In the genomic region with DNA sequence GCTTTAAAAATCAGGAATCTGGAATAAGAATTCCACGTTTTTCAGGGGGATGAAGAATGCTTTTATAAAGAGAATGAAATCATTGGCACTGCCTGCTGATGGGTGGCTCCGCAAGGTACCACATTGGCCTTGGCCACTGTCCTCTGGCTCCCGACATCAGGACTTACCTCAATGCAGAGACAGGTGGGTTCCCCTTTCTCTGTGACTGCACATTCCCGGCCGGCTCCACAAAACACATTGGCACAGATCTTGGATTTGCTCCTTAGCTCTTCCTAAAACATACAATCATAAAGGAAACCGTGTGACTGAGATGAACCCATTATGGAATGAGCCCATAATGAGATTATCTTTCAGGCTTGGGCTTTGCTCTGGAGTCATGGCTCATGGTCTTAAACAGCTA, we compare ENCODE assay signal across 23 cellular contexts. TPM values are rescaled to one million over a fixed set of nuclear protein-coding genes. Genes with fewer than 3 reads are reported as not detected.
DNase-seq lines count a peak whose midpoint lies in the region; ATAC-seq and TF ChIP-seq lines count a peak whose summit lies in the region.
"Had no signal": no experiment of that assay in that cellular context is flagged by ENCODE, and none has a peak within 500 bp of the region (broad histone marks: within the 10 kb centered on the region; RNA-seq: fewer than 3 reads in every experiment).

No MANE protein-coding gene starts in this region.

- whole genome bisulfite sequencing in heart left ventricle, 4 donors, result 79 to 86% (median 82%) methylated on average over 6 of the region's 6 CpGs

- H3K27ac ChIP-seq in heart left ventricle (peak overlapping the region in 11 of 12 donors; percentile 2 to 90 (median 80)), PC-9 (no peak overlapping the region)
- H3K27ac ChIP-seq: HL-60 had no signal

- no peak overlapping the region for H3K9ac ChIP-seq in Loucy (ENCODE audit: low read depth, low read length, poor library complexity, severe bottlenecking)
- H3K9ac ChIP-seq: SK-N-SH had no signal

- POLR2A ChIA-PET in PC-9 (lab: Charles Lee; ENCODE audit: unreplicated experiment), result no interaction called here

- no peaks in the 10 kb centered on the region for H4K20me1 ChIP-seq in Loucy (ENCODE audit: insufficient read depth, low read length, poor library complexity, severe bottlenecking)
- H4K20me1 ChIP-seq in PC-9 (ENCODE audit: insufficient read depth), result no peaks in the 10 kb centered on the region

- H3K36me3 Mint-ChIP-seq in brain (peaks cover 40% of the 10 kb centered on the region), neural crest cell (ENCODE audit: low read depth) (peaks cover 12% of the 10 kb centered on the region), type B pancreatic cell (peaks cover 26% of the 10 kb centered on the region)
- H3K36me3 Mint-ChIP-seq: CD4-positive, alpha-beta memory T cell; IgD-negative memory B cell had no signal

- CTCF ChIA-PET in PC-9 (lab: Charles Lee), result no interaction called here

- peaks cover 0 to 2% (median 0%) of the 10 kb centered on the region in 5 experiments for H3K9me3 Mint-ChIP-seq in brain
- H3K9me3 Mint-ChIP-seq in neural crest cell, result no peaks in the 10 kb centered on the region
- no peaks in the 10 kb centered on the region for H3K9me3 Mint-ChIP-seq in type B pancreatic cell
- H3K9me3 Mint-ChIP-seq: CD4-positive, alpha-beta memory T cell; IgD-negative memory B cell had no signal

- H3K79me2 ChIP-seq in Loucy (ENCODE audit: insufficient read depth, low read length) (no peaks in the 10 kb centered on the region), PC-9 (ENCODE audit: low read depth) (no peaks in the 10 kb centered on the region)

- H3K27me3 Mint-ChIP-seq in brain, result no peaks in the 10 kb centered on the region
- no peaks in the 10 kb centered on the region for H3K27me3 Mint-ChIP-seq in neural crest cell (ENCODE audit: low read depth)
- H3K27me3 Mint-ChIP-seq in type B pancreatic cell, result no peaks in the 10 kb centered on the region

- peaks cover 52% of the 10 kb centered on the region for H3K4me1 Mint-ChIP-seq in brain
- H3K4me1 Mint-ChIP-seq in neural crest cell, result peaks cover 44% of the 10 kb centered on the region
- H3K4me1 Mint-ChIP-seq in type B pancreatic cell (ENCODE audit: unreplicated experiment), result peaks cover 27% of the 10 kb centered on the region

- BruUV-seq in PC-9 (replicated peaks; lab: Mats Ljungman, UMichigan), result no TSS peak

- no peaks in the 10 kb centered on the region for H3K9me3 ChIP-seq in heart left ventricle
- no peaks in the 10 kb centered on the region for H3K9me3 ChIP-seq in Loucy (ENCODE audit: insufficient read depth, low read depth, low read length)
- no peaks in the 10 kb centered on the region for H3K9me3 ChIP-seq in PC-9 (ENCODE audit: insufficient read depth, low read depth)
- H3K9me3 ChIP-seq: MG63, SK-N-SH had no signal

- no peak overlapping the region for H3K4me3 ChIP-seq in heart left ventricle
- no peak overlapping the region for H3K4me3 ChIP-seq in Loucy (ENCODE audit: low read length, poor library complexity, severe bottlenecking)
- H3K4me3 ChIP-seq in PC-9, result no peak overlapping the region
- H3K4me3 ChIP-seq: MG63 had no signal

- TF ChIP-seq CTCF in heart left ventricle (IDR thresholded peaks at IDR 0.05) (no peak), Loucy (conservative IDR thresholded peaks at IDR 0.05; ENCODE audit: low read length) (no peak), brain (conservative IDR thresholded peaks at IDR 0.05) (no peak), neural crest cell (conservative IDR thresholded peaks at IDR 0.05) (no peak), PC-9 (conservative IDR thresholded peaks at IDR 0.05) (no peak), type B pancreatic cell (conservative IDR thresholded peaks at IDR 0.05) (no peak)

- H3K27ac Mint-ChIP-seq in brain, result peak overlapping the region in 3 of 5 experiments; percentile 95 to 98 (median 97)
- H3K27ac Mint-ChIP-seq in neural crest cell (ENCODE audit: unreplicated experiment), result peak overlapping the region; percentile 9
- H3K27ac Mint-ChIP-seq in type B pancreatic cell, result no peak overlapping the region
- H3K27ac Mint-ChIP-seq: CD4-positive, alpha-beta memory T cell; IgD-negative memory B cell had no signal

- H3K4me1 ChIP-seq in heart left ventricle, result peaks cover 16 to 71% (median 50%) of the 10 kb centered on the region in 12 donors
- H3K4me1 ChIP-seq in Loucy (ENCODE audit: insufficient read depth, low read length, poor library complexity, severe bottlenecking), result peaks cover 12% of the 10 kb centered on the region
- peaks cover 11% of the 10 kb centered on the region for H3K4me1 ChIP-seq in PC-9 (replicated peaks; ENCODE audit: insufficient read depth)

- intact Hi-C loops in heart left ventricle (cut with DNase I) (loop anchor here (2.0 to 10.0 kb wide), 14 partner anchors 37 to 521 kb away; a partner anchor contains a TSS), Right ventricle myocardium superior (cut with DNase I) (loop anchor here (5.0 kb wide), 2 partner anchors 92 to 173 kb away; no protein-coding TSS in a partner anchor), PC-9 (cut with micrococcal nuclease; ENCODE audit: unreplicated experiment) (loop anchor here (2.0 to 10.0 kb wide), 3 partner anchors 321 to 1531 kb away; a partner anchor contains a TSS)

- no peaks in the 10 kb centered on the region for H3K9me2 ChIP-seq in Loucy (replicated peaks; ENCODE audit: low read depth, low read length)
- H3K9me2 ChIP-seq in PC-9 (ENCODE audit: insufficient read depth), result no peaks in the 10 kb centered on the region
- H3K9me2 ChIP-seq: SK-N-SH had no signal

- TF ChIP-seq POLR2A in heart left ventricle (IDR thresholded peaks at IDR 0.05), result no peak

- ATAC-seq in heart left ventricle (no peak), Right ventricle myocardium superior (ENCODE audit: poor library complexity) (no peak), HG03521 (IDR thresholded peaks at IDR 0.05; ENCODE audit: unreplicated experiment) (no peak)

- H2AFZ ChIP-seq in Loucy (ENCODE audit: low read length) (peak overlapping the region; percentile 97; the same call in 1 of the 2 replicates), PC-9 (no peak overlapping the region)

- peaks cover 0 to 39% (median 22%) of the 10 kb centered on the region in 9 donors for H3K36me3 ChIP-seq in heart left ventricle
- H3K36me3 ChIP-seq in Loucy (ENCODE audit: insufficient read depth, low read length), result no peaks in the 10 kb centered on the region
- peaks cover under 1% of the 10 kb centered on the region; the same call in 1 of the 2 replicates for H3K36me3 ChIP-seq in PC-9 (ENCODE audit: low read depth)

- H3F3A ChIP-seq in Loucy (ENCODE audit: low read depth), result no peaks in the 10 kb centered on the region
- no peaks in the 10 kb centered on the region for H3F3A ChIP-seq in PC-9 (ENCODE audit: insufficient read depth, low read depth)

- H3K4me2 ChIP-seq in Loucy (ENCODE audit: low read depth, low read length, poor library complexity, severe bottlenecking) (no peak overlapping the region), PC-9 (no peak overlapping the region)
- H3K4me2 ChIP-seq: SK-N-SH had no signal

- H3K27me3 ChIP-seq in heart left ventricle (no peaks in the 10 kb centered on the region), Loucy (ENCODE audit: insufficient read depth, low read length, poor library complexity, severe bottlenecking) (no peaks in the 10 kb centered on the region), PC-9 (ENCODE audit: insufficient read depth, low read depth) (no peaks in the 10 kb centered on the region)
- H3K27me3 ChIP-seq: MG63 had no signal

- H3K4me3 Mint-ChIP-seq in brain (no peak overlapping the region), neural crest cell (no peak overlapping the region), type B pancreatic cell (no peak overlapping the region)

- DNase-seq in heart left ventricle (no peak), Right ventricle myocardium superior (no peak), neural crest cell (ENCODE audit: low read depth, low spot score) (no peak), PC-9 (no peak), type B pancreatic cell (ENCODE audit: extremely low spot score, unreplicated experiment) (no peak)
- DNase-seq: 8988T; CD4-positive, alpha-beta memory T cell; DMS153; GF-D8; Karpas-422; MG63; NCI-H1105; NCI-H2081; NCI-H2171 treated with DMSO at 0.1 percent for 48 hours; NCI-H446; NCI-H69; SHP77 treated with DMSO at 0.1 percent for 48 hours; SK-N-SH had no signal

RNA-seq across cellular contexts. Expression of a gene that starts 35.0 kb away (rescaled TPM):
- total RNA-seq in heart left ventricle (100 to 1,000 TPM; 138 to 667 (median 220) TPM), Right ventricle myocardium superior (209 TPM), neural crest cell (180 and 199 TPM in 2 replicates), PC-9 (2021) (225 and 256 TPM in 2 replicates), type B pancreatic cell (ENCODE audit: low replicate concordance) (183 and 383 TPM in 2 replicates)
- polyA plus RNA-seq in heart left ventricle (100 to 1,000 TPM in 1 of 2 donors, 10 to 100 TPM in 1; 43.8 to 146 TPM), brain (ENCODE audit: insufficient read depth, low read depth, low replicate concordance) (22.5 TPM)
- polyA plus RNA-seq: CD4-positive, alpha-beta memory T cell; IgD-negative memory B cell had no signal
